In the genomic region with DNA sequence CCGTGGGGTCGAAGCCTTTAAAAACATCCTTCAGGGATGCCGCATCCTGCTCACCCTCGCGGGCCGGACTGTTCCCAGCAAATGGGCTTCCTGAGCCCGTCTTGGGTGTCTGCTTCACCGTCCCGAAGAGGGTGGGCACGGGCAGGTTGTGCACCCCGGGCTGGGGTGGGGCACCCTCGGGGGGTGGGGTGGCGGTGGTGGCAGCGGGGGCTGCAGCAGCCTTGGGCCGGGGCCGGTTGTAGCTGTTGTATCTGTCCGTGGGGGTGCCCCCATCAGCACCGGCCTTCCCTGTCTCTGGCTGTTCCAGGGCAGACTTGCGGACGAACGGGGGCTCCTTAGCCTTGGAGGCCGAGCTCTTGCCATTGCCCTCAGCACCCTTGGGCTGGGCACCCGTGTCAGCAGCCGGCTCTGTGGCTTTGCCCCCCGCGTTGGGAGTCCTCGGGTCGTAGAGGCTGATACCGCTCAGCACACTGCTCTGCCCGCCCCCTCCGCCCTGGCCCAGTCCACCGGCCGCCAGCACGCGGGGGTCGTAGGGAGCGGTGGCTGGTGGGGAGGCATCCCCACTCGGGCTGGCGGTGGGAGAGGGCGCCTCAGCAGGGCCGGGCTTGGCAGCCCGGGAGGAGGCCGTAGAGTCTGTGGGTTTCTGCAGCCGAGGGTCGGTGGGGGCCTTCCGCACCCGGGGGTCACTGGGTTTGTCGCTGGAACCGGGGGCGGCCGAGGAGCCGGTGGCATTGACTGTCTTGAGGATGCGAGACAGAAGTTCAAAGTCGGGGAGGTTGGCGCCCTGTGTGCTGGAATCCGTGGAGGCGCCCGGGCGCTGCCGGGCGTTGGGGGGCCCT, we compare ENCODE assay signal across 19 cellular contexts. TPM values are rescaled to one million over a fixed set of nuclear protein-coding genes. Genes with fewer than 3 reads are reported as not detected.
DNase-seq lines count a peak whose midpoint lies in the region; ATAC-seq, FAIRE-seq and TF ChIP-seq lines count a peak whose summit lies in the region.
"Had no signal": no experiment of that assay in that cellular context is flagged by ENCODE, and none has a peak within 500 bp of the region (broad histone marks: within the 10 kb centered on the region; RNA-seq: fewer than 3 reads in every experiment).

No MANE protein-coding gene starts in this region.

- no peak for TF ChIP-seq CTCF in endothelial cell of umbilical vein (IDR thresholded peaks at IDR 0.05; ENCODE audit: extremely low read depth in 1 of 2, insufficient read depth in 1 of 2, low read depth in 1 of 2, low read length in 2 of 2)
- TF ChIP-seq CTCF in osteoblast (IDR thresholded peaks at IDR 0.05; ENCODE audit: extremely low read depth, low read depth, low read length): no peak
- no peak for TF ChIP-seq CTCF in foreskin keratinocyte (conservative IDR thresholded peaks at IDR 0.05)

- FAIRE-seq in endothelial cell of umbilical vein (lab: Jason Lieb, UNC): no peak
- FAIRE-seq: A204.1, D721Med, GM12892, HTR-8/SVneo had no signal

- intact Hi-C loops in endothelial cell of umbilical vein (cut with micrococcal nuclease): no loop called here

- no peak for TF ChIP-seq POLR2A in endothelial cell of umbilical vein (IDR thresholded peaks at IDR 0.05; ENCODE audit: low read depth, low read length)

- POLR2A ChIA-PET in endothelial cell of umbilical vein (lab: Charles Lee): no interaction called here

- dilution Hi-C loops in endothelial cell of umbilical vein (cut with MboI; ENCODE audit: extremely low pct_ligation_motif_present, low sequenced_read_pairs): no loop called here

- no peaks in the 10 kb centered on the region for H3K9me1 ChIP-seq in endothelial cell of umbilical vein (replicated peaks; ENCODE audit: control insufficient read depth, extremely low read depth, insufficient read depth, low read length)

- H3K27ac Mint-ChIP-seq in stimulated activated naive CD8-positive, alpha-beta T cell treated with anti-CD3 and anti-CD28 coated beads, Interleukin-15, amount 100 ng/mL, for 72 hours: peak overlapping the region in 1 of 2 donors; percentile 80
- H3K27ac Mint-ChIP-seq: B cell; CD4-positive, alpha-beta memory T cell had no signal

- DNase-seq in stimulated activated naive CD8-positive, alpha-beta T cell treated with anti-CD3 and anti-CD28 coated beads, Interleukin-15, amount 100 ng/mL, for 72 hours: no peak
- no peak for DNase-seq in stimulated activated naive CD8-positive, alpha-beta T cell treated with anti-CD3 and anti-CD28 coated beads, Interleukin-15, Interleukin-2, amounts not matched to agents 100 U/mL and 50 U/mL, for 24 hours
- DNase-seq in endothelial cell of umbilical vein (ENCODE audit: low read depth, low spot score): no peak
- peak; percentile 39 for DNase-seq in osteoblast (ENCODE audit: insufficient read length, low spot score, missing footprints)
- DNase-seq in NCI-H774 (lab: John Stamatoyannopoulos, UW): no peak
- no peak for DNase-seq in stimulated activated CD4-positive, alpha-beta T cell treated with anti-CD3 and anti-CD28 coated beads, Interleukin-4, amount 100 ng/mL, for 4 hours
- no peak for DNase-seq in foreskin keratinocyte
- DNase-seq: C1 segment of cervical spinal cord; CD4-positive, alpha-beta memory T cell; DMS153; DND-41; GDM1; GOT3 had no signal

- no peak overlapping the region for H3K4me3 Mint-ChIP-seq in stimulated activated naive CD8-positive, alpha-beta T cell treated with anti-CD3 and anti-CD28 coated beads, Interleukin-15, amount 100 ng/mL, for 72 hours
- H3K4me3 Mint-ChIP-seq: B cell; CD4-positive, alpha-beta memory T cell had no signal

- peaks cover 10% of the 10 kb centered on the region for H3K4me1 Mint-ChIP-seq in stimulated activated naive CD8-positive, alpha-beta T cell treated with anti-CD3 and anti-CD28 coated beads, Interleukin-15, amount 100 ng/mL, for 72 hours
- H3K4me1 Mint-ChIP-seq: B cell had no signal

- no peak overlapping the region for H3K9ac ChIP-seq in endothelial cell of umbilical vein (replicated peaks; ENCODE audit: extremely low read depth, insufficient read depth, low read length)

- no peaks in the 10 kb centered on the region for H3K79me2 ChIP-seq in endothelial cell of umbilical vein (ENCODE audit: control insufficient read depth, insufficient read depth, low read length)
- peaks cover 19% of the 10 kb centered on the region for H3K79me2 ChIP-seq in osteoblast (ENCODE audit: insufficient read depth, low read length)

- no peaks in the 10 kb centered on the region for H4K20me1 ChIP-seq in endothelial cell of umbilical vein (replicated peaks; ENCODE audit: control insufficient read depth, extremely low read depth, insufficient read depth, low read length)
- H4K20me1 ChIP-seq in osteoblast (ENCODE audit: insufficient read depth, low read length): peaks cover 30% of the 10 kb centered on the region

- ATAC-seq in stimulated activated naive CD8-positive, alpha-beta T cell treated with anti-CD3 and anti-CD28 coated beads, Interleukin-15, amount 100 ng/mL, for 72 hours: peak; percentile 55
- no peak for ATAC-seq in stimulated activated naive CD8-positive, alpha-beta T cell treated with anti-CD3 and anti-CD28 coated beads, Interleukin-15, Interleukin-2, amounts not matched to agents 100 U/mL and 50 U/mL, for 24 hours
- no peak for ATAC-seq in foreskin keratinocyte

- H3K4me3 ChIP-seq in endothelial cell of umbilical vein (replicated peaks in 1 of 3; ENCODE audit: insufficient read depth in 1 of 3, low read depth in 1 of 3, low read length in 3 of 3) (no peak overlapping the region), osteoblast (ENCODE audit: insufficient read depth, low read length) (no peak overlapping the region)
- H3K4me3 ChIP-seq: HAP-1 had no signal

- TSS peak; percentile 2 for BruUV-seq in endothelial cell of umbilical vein (replicated peaks; lab: Mats Ljungman, UMichigan)

- H3K9me3 ChIP-seq in endothelial cell of umbilical vein (replicated peaks; ENCODE audit: control insufficient read depth, insufficient read depth, low read length) (no peaks in the 10 kb centered on the region), osteoblast (ENCODE audit: low read depth, low read length) (no peaks in the 10 kb centered on the region)
- H3K9me3 ChIP-seq: HAP-1 had no signal

- no peaks in the 10 kb centered on the region for H3K27me3 ChIP-seq in endothelial cell of umbilical vein (ENCODE audit: control insufficient read depth in 2 of 2, insufficient read depth in 2 of 2, low read length in 2 of 2)
- no peaks in the 10 kb centered on the region for H3K27me3 ChIP-seq in osteoblast (ENCODE audit: insufficient read depth, low read length)
- no peaks in the 10 kb centered on the region for H3K27me3 ChIP-seq in foreskin keratinocyte

- no peak overlapping the region for H3K27ac ChIP-seq in endothelial cell of umbilical vein (ENCODE audit: insufficient read depth, low read depth, low read length)
- H3K27ac ChIP-seq in osteoblast (ENCODE audit: low read depth, low read length): no peak overlapping the region
- H3K27ac ChIP-seq in foreskin keratinocyte: no peak overlapping the region

- CTCF ChIA-PET in endothelial cell of umbilical vein (lab: Charles Lee): interaction anchor here (0.8 kb wide), 1 partner anchor 177 kb away, joined by 3 read pairs; no protein-coding TSS in a partner anchor

- H3K4me2 ChIP-seq in endothelial cell of umbilical vein (ENCODE audit: insufficient read depth, low read length) (no peak overlapping the region), osteoblast (ENCODE audit: insufficient read depth, low read length) (no peak overlapping the region)

- no peaks in the 10 kb centered on the region for H3K27me3 Mint-ChIP-seq in stimulated activated naive CD8-positive, alpha-beta T cell treated with anti-CD3 and anti-CD28 coated beads, Interleukin-15, amount 100 ng/mL, for 72 hours
- H3K27me3 Mint-ChIP-seq: B cell; CD4-positive, alpha-beta memory T cell had no signal

- H3K4me1 ChIP-seq in endothelial cell of umbilical vein (ENCODE audit: control insufficient read depth, extremely low read depth, insufficient read depth, low read length) (no peaks in the 10 kb centered on the region), osteoblast (ENCODE audit: insufficient read depth, low read length) (no peaks in the 10 kb centered on the region), foreskin keratinocyte (no peaks in the 10 kb centered on the region)
- H3K4me1 ChIP-seq: HAP-1 had no signal

- H3K36me3 ChIP-seq in endothelial cell of umbilical vein (ENCODE audit: control insufficient read depth in 2 of 2, extremely low read depth in 1 of 2, insufficient read depth in 2 of 2, low read length in 2 of 2) (peaks cover 9 to 48% of the 10 kb centered on the region in 2 experiments), osteoblast (ENCODE audit: insufficient read depth, low read length) (peaks cover 51% of the 10 kb centered on the region)

- H2AFZ ChIP-seq in endothelial cell of umbilical vein (ENCODE audit: low read depth, low read length) (no peak overlapping the region), osteoblast (ENCODE audit: low read length) (no peak overlapping the region)

- no peaks in the 10 kb centered on the region for H3K9me3 Mint-ChIP-seq in stimulated activated naive CD8-positive, alpha-beta T cell treated with anti-CD3 and anti-CD28 coated beads, Interleukin-15, amount 100 ng/mL, for 72 hours
- H3K9me3 Mint-ChIP-seq: CD4-positive, alpha-beta memory T cell had no signal

RNA-seq across cellular contexts. Expression of a gene that starts 18.2 kb away (rescaled TPM):
- total RNA-seq in endothelial cell of umbilical vein (40.4 and 43.1 TPM in 2 replicates), osteoblast (13.4 and 15.3 TPM in 2 replicates), foreskin keratinocyte (39.6 and 41.3 TPM in 2 replicates)
- polyA plus RNA-seq in endothelial cell of umbilical vein (79.9 and 103 TPM in 2 replicates), foreskin keratinocyte (56.7 and 56.8 TPM in 2 replicates)
- 23.0 and 33.0 TPM in 2 replicates for polyA plus RNA-seq in endothelial cell of umbilical vein (2011; cell fraction: cytosol; rRNA removed)
- polyA plus RNA-seq in endothelial cell of umbilical vein (2011; cell fraction: nucleus; rRNA removed): 7.4 and 9.2 TPM in 2 replicates
- 13.1 and 28.1 TPM in 2 replicates for polyA plus RNA-seq in endothelial cell of umbilical vein (2012)
- polyA minus RNA-seq in endothelial cell of umbilical vein: 3.7 and 4.3 TPM in 2 replicates
- 31.9 TPM for polyA minus RNA-seq in endothelial cell of umbilical vein (2011; cell fraction: cytosol; rRNA and poly(A)+ RNA removed)
- polyA minus RNA-seq in endothelial cell of umbilical vein (2011; cell fraction: nucleus; rRNA and poly(A)+ RNA removed): 1.8 and 3.9 TPM in 2 replicates

RNA-seq across cellular contexts. Expression of a gene that starts 47.0 kb away (rescaled TPM):
- total RNA-seq in endothelial cell of umbilical vein: 0.62 TPM in 1 of 2 replicates, not detected in the other
- 0.18 and 0.40 TPM in 2 replicates for polyA plus RNA-seq in endothelial cell of umbilical vein
- 0.13 and 0.24 TPM in 2 replicates for polyA plus RNA-seq in endothelial cell of umbilical vein (2011; cell fraction: cytosol; rRNA removed)
- 0.20 and 0.24 TPM in 2 replicates for polyA plus RNA-seq in endothelial cell of umbilical vein (2011; cell fraction: nucleus; rRNA removed)
- 0.20 and 0.67 TPM in 2 replicates for polyA plus RNA-seq in endothelial cell of umbilical vein (2012)
- polyA minus RNA-seq in endothelial cell of umbilical vein: not detected in 2 replicates
- polyA minus RNA-seq in endothelial cell of umbilical vein (2011; cell fraction: cytosol; rRNA and poly(A)+ RNA removed): 1.5 TPM
- polyA minus RNA-seq in endothelial cell of umbilical vein (2011; cell fraction: nucleus; rRNA and poly(A)+ RNA removed): not detected in 2 replicates
- 0.72 and 1.2 TPM in 2 replicates for total RNA-seq in osteoblast
- 0.35 and 0.44 TPM in 2 replicates for total RNA-seq in foreskin keratinocyte
- 0.49 and 0.68 TPM in 2 replicates for polyA plus RNA-seq in foreskin keratinocyte
- polyA plus RNA-seq: CD4-positive, alpha-beta memory T cell had no signal

RNA-seq across cellular contexts. Expression of a gene that starts 47.0 kb away (rescaled TPM):
- 56.4 and 63.9 TPM in 2 replicates for total RNA-seq in endothelial cell of umbilical vein
- polyA plus RNA-seq in endothelial cell of umbilical vein: 5.5 and 6.2 TPM in 2 replicates
- polyA plus RNA-seq in endothelial cell of umbilical vein (2011; cell fraction: cytosol; rRNA removed): 9.7 and 10.9 TPM in 2 replicates
- polyA plus RNA-seq in endothelial cell of umbilical vein (2011; cell fraction: nucleus; rRNA removed): 20.4 and 22.2 TPM in 2 replicates
- 21.3 and 33.9 TPM in 2 replicates for polyA plus RNA-seq in endothelial cell of umbilical vein (2012)
- 11.9 and 13.3 TPM in 2 replicates for polyA minus RNA-seq in endothelial cell of umbilical vein
- 9.5 TPM for polyA minus RNA-seq in endothelial cell of umbilical vein (2011; cell fraction: cytosol; rRNA and poly(A)+ RNA removed)
- polyA minus RNA-seq in endothelial cell of umbilical vein (2011; cell fraction: nucleus; rRNA and poly(A)+ RNA removed): 12.1 and 13.1 TPM in 2 replicates
- total RNA-seq in osteoblast: 10.9 and 14.1 TPM in 2 replicates
- 27.1 and 27.3 TPM in 2 replicates for total RNA-seq in foreskin keratinocyte
- polyA plus RNA-seq in foreskin keratinocyte: 7.5 and 8.4 TPM in 2 replicates
